ENCODE assay signal across 14 cellular contexts in the genomic region with DNA sequence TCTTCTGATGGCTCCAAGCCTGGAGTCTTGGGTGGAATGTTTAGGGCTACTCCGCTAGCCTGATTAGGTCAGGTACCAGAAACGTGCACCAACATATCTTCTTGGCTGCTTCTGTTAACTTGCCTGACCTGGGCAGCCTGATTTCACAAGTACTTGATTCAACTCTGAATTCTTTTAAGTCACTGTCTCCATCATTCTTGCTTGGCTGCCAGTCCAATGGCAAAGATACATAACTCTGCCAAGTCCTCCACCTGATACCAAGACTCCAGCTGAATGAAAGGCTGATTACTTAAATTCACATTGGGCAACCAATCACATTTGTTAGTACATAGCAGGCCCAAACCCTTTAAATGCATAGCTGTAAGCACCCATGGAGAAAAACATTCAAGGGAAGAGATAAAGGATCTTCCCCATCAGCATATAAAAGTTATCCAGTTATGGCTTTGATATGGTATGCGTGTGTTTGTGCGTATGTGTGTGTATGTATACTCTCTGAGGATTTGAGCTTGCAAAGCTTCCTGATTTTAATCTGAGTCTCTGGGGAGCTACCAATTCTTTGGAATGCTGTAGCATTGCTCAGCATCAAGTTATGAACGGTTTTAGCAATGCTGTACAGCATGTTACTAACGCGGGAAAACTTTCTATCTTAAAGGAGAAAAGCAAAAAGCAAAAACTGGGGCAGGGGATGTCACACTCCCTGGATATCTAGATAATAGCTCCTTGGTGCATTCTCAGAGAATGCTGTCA.
DNase-seq lines count a peak whose midpoint lies in the region; ATAC-seq and TF ChIP-seq lines count a peak whose summit lies in the region.
"Had no signal": no experiment of that assay in that cellular context is flagged by ENCODE, and none has a peak within 500 bp of the region (broad histone marks: within the 10 kb centered on the region; RNA-seq: fewer than 3 reads in every experiment).

No MANE protein-coding gene starts in this region.

- H3K79me1 ChIP-seq in IMR-90 (ENCODE audit: low read depth in 1 of 2, low read length in 2 of 2) = no peaks in the 10 kb centered on the region

- H2AFZ ChIP-seq in IMR-90 (replicated peaks; ENCODE audit: low read length, poor library complexity) (no peak overlapping the region), GM23248 (no peak overlapping the region)

- no peaks in the 10 kb centered on the region for H3K9me2 ChIP-seq in GM23248 (ENCODE audit: insufficient read depth)

- H3K27ac ChIP-seq in IMR-90 (ENCODE audit: insufficient read depth, low read length) = no peak overlapping the region
- H3K27ac ChIP-seq in GM23248 = no peak overlapping the region

- no peak overlapping the region for H2AK9ac ChIP-seq in IMR-90 (replicated peaks; ENCODE audit: low read depth, low read length, poor library complexity)

- H3K18ac ChIP-seq in IMR-90 (ENCODE audit: low read depth, low read length) = no peak overlapping the region

- H3K9me1 ChIP-seq in IMR-90 (ENCODE audit: insufficient read depth, low read length) = no peaks in the 10 kb centered on the region

- no peak overlapping the region for H3K14ac ChIP-seq in IMR-90 (replicated peaks; ENCODE audit: low read depth, low read length)

- no peak overlapping the region for H3K4ac ChIP-seq in IMR-90 (ENCODE audit: low read depth, low read length)

- ATAC-seq in Right ventricle myocardium superior (ENCODE audit: poor library complexity) (peak; percentile 56), IMR-90 (ENCODE audit: low read depth) (peak; percentile 60)

- H3K4me3 ChIP-seq in IMR-90 (ENCODE audit: insufficient read depth, low read depth, low read length) (no peak overlapping the region), choroid plexus epithelial cell (ENCODE audit: low read depth, low read length) (no peak overlapping the region), GM23248 (no peak overlapping the region)

- no peak for TF ChIP-seq POLR2A in IMR-90 (IDR thresholded peaks at IDR 0.05; ENCODE audit: low read depth, low read length)

- H3K36me3 ChIP-seq in IMR-90 (ENCODE audit: control insufficient read depth, insufficient read depth, low read length) (no peaks in the 10 kb centered on the region), GM23248 (ENCODE audit: low read depth) (no peaks in the 10 kb centered on the region)

- H4K5ac ChIP-seq in IMR-90 (ENCODE audit: low read depth, low read length) = no peak overlapping the region

- H4K20me1 ChIP-seq in IMR-90 (ENCODE audit: insufficient read depth, low read length) (no peaks in the 10 kb centered on the region), GM23248 (ENCODE audit: insufficient read depth) (no peaks in the 10 kb centered on the region)

- in situ Hi-C loops in IMR-90 (cut with MboI; ENCODE audit: low sequenced_read_pairs) (no loop called here), GM23248 (cut with MboI) (no loop called here)

- H2BK20ac ChIP-seq in IMR-90 (ENCODE audit: low read depth, low read length) = no peak overlapping the region

- H3K4me2 ChIP-seq in IMR-90 (ENCODE audit: low read depth, low read length) = no peak overlapping the region
- H3K4me2 ChIP-seq in GM23248 (ENCODE audit: unreplicated experiment) = no peak overlapping the region

- intact Hi-C loops in Right ventricle myocardium superior (cut with DNase I) = no loop called here
- intact Hi-C loops in cardiac septum (cut with DNase I) = no loop called here
- intact Hi-C loops in IMR-90 (cut with micrococcal nuclease) = no loop called here

- no TSS peak for BruUV-seq in IMR-90 (replicated peaks; lab: Mats Ljungman, UMichigan)

- H3K23ac ChIP-seq in IMR-90 (ENCODE audit: low read depth, low read length) = no peak overlapping the region

- DNase-seq in Right ventricle myocardium superior (no peak), cardiac septum (ENCODE audit: low spot score) (no peak), IMR-90 (no peak), choroid plexus epithelial cell (ENCODE audit: low read depth) (peak; percentile 5), superior temporal gyrus (ENCODE audit: extremely low spot score) (peak; percentile 6), GM23248 (no peak)
- no peak for DNase-seq in activated CD4-positive, alpha-beta T cell treated with anti-CD3 and anti-CD28 coated beads for 1 hour
- DNase-seq: ACHN; C1 segment of cervical spinal cord; CD4-positive, alpha-beta T cell; DND-41; GF-D8; HCEC 1CT; HFFc6 had no signal

- H3K9ac ChIP-seq in IMR-90 (ENCODE audit: low read depth, low read length) (no peak overlapping the region), GM23248 (no peak overlapping the region)

- dilution Hi-C loops in IMR-90 (cut with HindIII; ENCODE audit: low sequenced_read_pairs, unreplicated experiment) = no loop called here

- no peaks in the 10 kb centered on the region for H3K4me1 ChIP-seq in IMR-90 (ENCODE audit: control insufficient read depth, insufficient read depth, low read length)
- H3K4me1 ChIP-seq in GM23248 (ENCODE audit: insufficient read depth) = no peaks in the 10 kb centered on the region

- 19% methylated on average over 3 of the region's 7 CpGs; no CpG with 5 or more reads in 1 of the 2 experiments for WGBS in IMR-90 (ENCODE audit: extremely low coverage in 2 of 2, insufficient read length in 1 of 2), 2 experiments
- WGBS in GM23248 (ENCODE audit: low coverage in 1 of 2, low lambda C conversion rate in 2 of 2, missing lambda C conversion rate in 2 of 2), 2 experiments = 11 to 13% methylated on average over 7 of the region's 7 CpGs

- H2AK5ac ChIP-seq in IMR-90 (ENCODE audit: low read depth, low read length) = no peak overlapping the region

- H4K8ac ChIP-seq in IMR-90 (ENCODE audit: low read depth in 2 of 2, low read length in 2 of 2) = no peak overlapping the region

- H3K79me2 ChIP-seq in GM23248 (ENCODE audit: insufficient read depth) = no peaks in the 10 kb centered on the region

- H3F3A ChIP-seq in GM23248 (ENCODE audit: insufficient read depth) = no peaks in the 10 kb centered on the region

- H2BK15ac ChIP-seq in IMR-90 (ENCODE audit: low read depth, low read length) = no peak overlapping the region

- H4K91ac ChIP-seq in IMR-90 (ENCODE audit: insufficient read depth, low read depth, low read length) = no peak overlapping the region

- CTCF ChIA-PET in IMR-90 (lab: Yijun Ruan, JAX) = no interaction called here

- no peak overlapping the region for H3K56ac ChIP-seq in IMR-90 (ENCODE audit: extremely low read depth, insufficient read depth, low read length)

- H3K9me3 ChIP-seq in IMR-90 (ENCODE audit: control insufficient read depth, insufficient read depth, low read length) = no peaks in the 10 kb centered on the region
- H3K9me3 ChIP-seq in GM23248 (ENCODE audit: low read depth) = no peaks in the 10 kb centered on the region

- H3K27me3 ChIP-seq in IMR-90 (ENCODE audit: control insufficient read depth, insufficient read depth, low read length) = no peaks in the 10 kb centered on the region
- H3K27me3 ChIP-seq in GM23248 (replicated peaks; ENCODE audit: insufficient read depth) = no peaks in the 10 kb centered on the region

- no peak for TF ChIP-seq RAD21 in IMR-90 (IDR thresholded peaks at IDR 0.05; ENCODE audit: low read length)

- POLR2A ChIA-PET in IMR-90 (lab: Charles Lee; ENCODE audit: unreplicated experiment) = no interaction called here

- no peak for TF ChIP-seq CTCF in IMR-90 (conservative IDR thresholded peaks at IDR 0.05; ENCODE audit: low read depth, low read length)
- TF ChIP-seq CTCF in choroid plexus epithelial cell (conservative IDR thresholded peaks at IDR 0.05; ENCODE audit: low read depth, low read length) = no peak

- no peak overlapping the region for H2BK120ac ChIP-seq in IMR-90 (ENCODE audit: low read depth, low read length)

- no peak overlapping the region for H2BK5ac ChIP-seq in IMR-90 (ENCODE audit: low read depth, low read length, poor library complexity, severe bottlenecking)

TF ChIP-seq in IMR-90, 13 proteins besides CTCF, POLR2A, EP300 and RAD21:
- TF ChIP-seq FOS (IDR thresholded peaks at IDR 0.05; ENCODE audit: low read depth, low read length) (no peak), MXI1 (IDR thresholded peaks at IDR 0.05; ENCODE audit: borderline replicate concordance, low read depth, low read length) (no peak)

Comparison
In these comparisons a context has a peak if more than half of its experiments do, and no peak if none do; other contexts are left out.
1. DNase-seq: peak in choroid plexus epithelial cell (single experiment) and superior temporal gyrus (single experiment); none in Right ventricle myocardium superior (single experiment), cardiac septum (single experiment), IMR-90 (single experiment), GM23248 (single experiment) and activated CD4-positive, alpha-beta T cell treated with anti-CD3 and anti-CD28 coated beads for 1 hour (single experiment).